ENCODE assay signal across 15 cellular contexts in genomic region chr11:88535266-88535665, GRCh38.
DNase-seq lines count a peak whose midpoint lies in the region; FAIRE-seq and TF ChIP-seq lines count a peak whose summit lies in the region.
"Had no signal": no experiment of that assay in that cellular context is flagged by ENCODE, and none has a peak within 500 bp of the region (broad histone marks: within the 10 kb centered on the region; RNA-seq: fewer than 3 reads in every experiment).

No MANE protein-coding gene starts in this region.

- H3K9me3 ChIP-seq in GM23248 (ENCODE audit: low read depth), result no peaks in the 10 kb centered on the region
- H3K9me3 ChIP-seq in keratinocyte (ENCODE audit: control insufficient read depth, low read depth, low read length), result peaks cover 3% of the 10 kb centered on the region
- no peaks in the 10 kb centered on the region for H3K9me3 ChIP-seq in tibial artery
- H3K9me3 ChIP-seq: body of pancreas, vagina had no signal

- no peaks in the 10 kb centered on the region for H3K36me3 ChIP-seq in GM23248 (ENCODE audit: low read depth)
- H3K36me3 ChIP-seq in keratinocyte (ENCODE audit: control insufficient read depth in 2 of 2, extremely low read depth in 1 of 2, insufficient read depth in 2 of 2, low read length in 2 of 2), result no peaks in the 10 kb centered on the region
- H3K36me3 ChIP-seq in tibial artery, result no peaks in the 10 kb centered on the region
- H3K36me3 ChIP-seq: vagina had no signal

- H3K27ac ChIP-seq in GM23248 (peak overlapping the region; percentile 86), keratinocyte (ENCODE audit: control insufficient read depth, insufficient read depth, low read length) (peak overlapping the region; percentile 81), tibial artery (no peak overlapping the region)
- H3K27ac ChIP-seq: vagina had no signal

- H2AFZ ChIP-seq in GM23248 (peak overlapping the region; percentile 59), keratinocyte (ENCODE audit: control insufficient read depth, low read length) (peak overlapping the region; percentile 69)

- H3F3A ChIP-seq in GM23248 (ENCODE audit: insufficient read depth), result peaks cover 25% of the 10 kb centered on the region

- H3K4me1 ChIP-seq in GM23248 (ENCODE audit: insufficient read depth) (peaks cover 44% of the 10 kb centered on the region), keratinocyte (ENCODE audit: control insufficient read depth, extremely low read depth, insufficient read depth, low read length) (peaks cover 40% of the 10 kb centered on the region), tibial artery (peaks cover 0 to 17% (median 3%) of the 10 kb centered on the region in 4 donors)
- H3K4me1 ChIP-seq: body of pancreas, vagina had no signal

- H3K79me2 ChIP-seq in GM23248 (ENCODE audit: insufficient read depth) (no peaks in the 10 kb centered on the region), keratinocyte (ENCODE audit: control insufficient read depth, insufficient read depth, low read length) (no peaks in the 10 kb centered on the region)

- no peak for TF ChIP-seq CTCF in astrocyte of the cerebellum (IDR thresholded peaks at IDR 0.05; ENCODE audit: low read depth, low read length, missing control alignments)
- TF ChIP-seq CTCF in keratinocyte (optimal IDR thresholded peaks at IDR 0.05 in 1 of 3, IDR thresholded peaks at IDR 0.05 in 1 of 3, conservative IDR thresholded peaks at IDR 0.05 in 1 of 3; ENCODE audit: extremely low read depth in 1 of 3, insufficient read depth in 2 of 3, low read length in 3 of 3), result no peak
- no peak for TF ChIP-seq CTCF in tibial artery (IDR thresholded peaks at IDR 0.05)

- in situ Hi-C loops in GM23248 (cut with MboI) (loop anchor here (25.0 kb wide), 4 partner anchors 298 to 1073 kb away; no protein-coding TSS in a partner anchor), astrocyte of the cerebellum (cut with HindIII; ENCODE audit: low sequenced_read_pairs) (loop anchor here (25.0 kb wide), 3 partner anchors 123 to 1098 kb away; no protein-coding TSS in a partner anchor)

- no peaks in the 10 kb centered on the region for H3K27me3 ChIP-seq in GM23248 (replicated peaks; ENCODE audit: insufficient read depth)
- H3K27me3 ChIP-seq in keratinocyte (ENCODE audit: control insufficient read depth, extremely low read depth, insufficient read depth, low read length), result no peaks in the 10 kb centered on the region
- H3K27me3 ChIP-seq in tibial artery, result no peaks in the 10 kb centered on the region
- H3K27me3 ChIP-seq: body of pancreas, vagina had no signal

- peak; percentile 71 for FAIRE-seq in keratinocyte (lab: Jason Lieb, UNC)

- intact Hi-C loops in tibial artery (cut with DNase I; ENCODE audit: low total_unique reads), result no loop called here

- H4K20me1 ChIP-seq in GM23248 (ENCODE audit: insufficient read depth) (no peaks in the 10 kb centered on the region), keratinocyte (ENCODE audit: control insufficient read depth, extremely low read depth, insufficient read depth, low read length) (no peaks in the 10 kb centered on the region)

- dilution Hi-C loops in keratinocyte (cut with MboI; ENCODE audit: extremely low pct_ligation_motif_present, low sequenced_read_pairs), result loop anchor here (25.0 kb wide), 2 partner anchors 198 to 523 kb away; partner anchors contain the start of gene CTSC

- H3K9ac ChIP-seq in GM23248 (peak overlapping the region; percentile 51), keratinocyte (ENCODE audit: control insufficient read depth, extremely low read depth, insufficient read depth, low read length) (peak overlapping the region; percentile 49)

- WGBS in GM23248 (ENCODE audit: low coverage in 1 of 2, low lambda C conversion rate in 2 of 2, missing lambda C conversion rate in 2 of 2), 2 experiments, result 96 to 97% methylated on average over 2 of the region's 2 CpGs

- H3K4me3 ChIP-seq in GM23248 (no peak overlapping the region), astrocyte of the cerebellum (ENCODE audit: low read depth, low read length) (no peak overlapping the region), keratinocyte (ENCODE audit: control insufficient read depth in 2 of 3, extremely low read depth in 1 of 3, insufficient read depth in 2 of 3, low read depth in 1 of 3, low read length in 3 of 3) (no peak overlapping the region), tibial artery (no peak overlapping the region)
- H3K4me3 ChIP-seq: body of pancreas, vagina had no signal

- H3K9me1 ChIP-seq in keratinocyte (ENCODE audit: control insufficient read depth, extremely low read depth, insufficient read depth, low read length), result no peaks in the 10 kb centered on the region

- peak overlapping the region; percentile 61 for H3K4me2 ChIP-seq in GM23248 (ENCODE audit: unreplicated experiment)
- H3K4me2 ChIP-seq in keratinocyte (ENCODE audit: control insufficient read depth, extremely low read depth, insufficient read depth, low read depth, low read length), result peak overlapping the region; percentile 24

- DNase-seq in A172 (ENCODE audit: low spot score) (peak; percentile 10), GM23248 (peak; percentile 39), astrocyte of the cerebellum (ENCODE audit: low read depth) (peak; percentile 22), keratinocyte (ENCODE audit: low read depth, low spot score) (no peak), dedifferentiated amniotic fluid mesenchymal stem cell (ENCODE audit: extremely low spot score) (no peak), tibial artery (no peak)
- no peak for DNase-seq in activated CD4-positive, CD25-positive, alpha-beta regulatory T cell (lab: John Stamatoyannopoulos, UW)
- DNase-seq in effector CD4-positive, alpha-beta T cell, result no peak
- DNase-seq: activated naive CD4-positive, alpha-beta T cell treated with Interleukin-2 at 50 U/mL for 16 hours; body of pancreas; head of caudate nucleus; NCI-H187; NCI-H446; SHP77 treated with DMSO at 0.1 percent for 48 hours had no signal

- H3K9me2 ChIP-seq in GM23248 (ENCODE audit: insufficient read depth), result no peaks in the 10 kb centered on the region

Comparison
In these comparisons a context has a peak if more than half of its experiments do, and no peak if none do; other contexts are left out.
1. DNase-seq: peak in A172 (single experiment), GM23248 (single experiment) and astrocyte of the cerebellum (single experiment); none in keratinocyte (single experiment), activated CD4-positive, CD25-positive, alpha-beta regulatory T cell (0 of 4), effector CD4-positive, alpha-beta T cell (single experiment), dedifferentiated amniotic fluid mesenchymal stem cell (single experiment) and tibial artery (0 of 2).
2. H3K27ac ChIP-seq: peak in GM23248 (single experiment) and keratinocyte (single experiment); none in tibial artery (0 of 2).